Comparison of ENCODE assay signal across 8 cellular contexts in genomic region chr17:82098939-82099765, GRCh38. TPM values are rescaled to one million over a fixed set of nuclear protein-coding genes. Genes with fewer than 3 reads are reported as not detected.
DNase-seq lines count a peak whose midpoint lies in the region; ATAC-seq and TF ChIP-seq lines count a peak whose summit lies in the region.

No MANE protein-coding gene starts in this region.

- peak overlapping the region; percentile 78 for H3K4me3 Mint-ChIP-seq in activated CD4-positive, alpha-beta memory T cell treated with anti-CD3 and anti-CD28 coated beads, Interleukin-2, amount 10 ng/mL, durations not matched to agents 7 days and 5 days

- no peaks in the 10 kb centered on the region for H3K27me3 ChIP-seq in cardiac muscle cell
- no peaks in the 10 kb centered on the region for H3K27me3 ChIP-seq in sigmoid colon

- H3K4me3 ChIP-seq in cardiac muscle cell (peak overlapping the region; percentile 46), sigmoid colon (peak overlapping the region; percentile 47 to 94 (median 63))

- intact Hi-C loops in sigmoid colon (cut with DNase I) = loop anchor here (2.0 to 5.0 kb wide), 3 partner anchors 34 to 227 kb away; partner anchors contain the start of genes ARHGDIA, DCXR and DUS1L

- peak; percentile 4 for ATAC-seq in GM19328 (IDR thresholded peaks at IDR 0.05; ENCODE audit: unreplicated experiment)
- peak; percentile 6 for ATAC-seq in HG03378 (IDR thresholded peaks at IDR 0.05; ENCODE audit: unreplicated experiment)

- WGBS in sigmoid colon, 2 donors = 11 to 15% methylated on average over 81 of the region's 81 CpGs

- H3K9me3 ChIP-seq in cardiac muscle cell (ENCODE audit: low read depth) (no peaks in the 10 kb centered on the region), sigmoid colon (no peaks in the 10 kb centered on the region)

- H3K27me3 Mint-ChIP-seq in activated CD4-positive, alpha-beta memory T cell treated with anti-CD3 and anti-CD28 coated beads, Interleukin-2, amount 10 ng/mL, durations not matched to agents 7 days and 5 days = no peaks in the 10 kb centered on the region

- H3K27ac ChIP-seq in C4-2B = peak overlapping the region; percentile 100
- H3K27ac ChIP-seq in cardiac muscle cell = peak overlapping the region; percentile 98
- H3K27ac ChIP-seq in sigmoid colon = peak overlapping the region; percentile 88 to 98 (median 94)

- H3K9me3 Mint-ChIP-seq in activated CD4-positive, alpha-beta memory T cell treated with anti-CD3 and anti-CD28 coated beads, Interleukin-2, amount 10 ng/mL, durations not matched to agents 7 days and 5 days = no peaks in the 10 kb centered on the region

- CTCF ChIA-PET in activated CD4-positive, alpha-beta memory T cell treated with anti-CD3 and anti-CD28 coated beads, Interleukin-2, amount 10 ng/mL, durations not matched to agents 7 days and 5 days (lab: Charles Lee) = interaction anchor here (0.6 to 1.6 kb wide), 8 partner anchors 8 to 87 kb away, joined by 3 to 8 read pairs (median 4); partner anchors contain the start of genes CENPX, DCXR and LRRC45

- peaks cover 9% of the 10 kb centered on the region for H3K36me3 ChIP-seq in cardiac muscle cell
- peaks cover 10 to 20% (median 13%) of the 10 kb centered on the region in 4 donors for H3K36me3 ChIP-seq in sigmoid colon

- no peak for TF ChIP-seq POLR2A in sigmoid colon (IDR thresholded peaks at IDR 0.05)

- H3K4me1 ChIP-seq in cardiac muscle cell (ENCODE audit: low read depth) (peaks cover 20% of the 10 kb centered on the region), sigmoid colon (peaks cover 0 to 58% (median 47%) of the 10 kb centered on the region in 4 donors)

- POLR2A ChIA-PET in activated CD4-positive, alpha-beta memory T cell treated with anti-CD3 and anti-CD28 coated beads, Interleukin-2, amount 10 ng/mL, durations not matched to agents 7 days and 5 days (lab: Charles Lee) = interaction anchor here (0.8 to 3.2 kb wide), 17 partner anchors 10 to 199 kb away, joined by 3 to 15 read pairs (median 4); partner anchors contain the start of genes CENPX, DCXR, LRRC45 and SLC16A3

- TF ChIP-seq CTCF in C4-2B (conservative IDR thresholded peaks at IDR 0.05) (no peak), cardiac muscle cell (IDR thresholded peaks at IDR 0.05; ENCODE audit: low read depth, low read length) (no peak), sigmoid colon (IDR thresholded peaks at IDR 0.05) (no peak)

- peaks cover 24% of the 10 kb centered on the region for H3K4me1 Mint-ChIP-seq in activated CD4-positive, alpha-beta memory T cell treated with anti-CD3 and anti-CD28 coated beads, Interleukin-2, amount 10 ng/mL, durations not matched to agents 7 days and 5 days

- DNase-seq in activated CD4-positive, alpha-beta memory T cell treated with anti-CD3 and anti-CD28 coated beads, Interleukin-2, amount 10 ng/mL, durations not matched to agents 7 days and 5 days = no peak
- DNase-seq in cardiac muscle cell (ENCODE audit: low read depth in 1 of 2, low spot score in 1 of 2) = no peak
- DNase-seq in sigmoid colon = no peak
- no peak for DNase-seq in activated gamma-delta T cell (lab: John Stamatoyannopoulos, UW)
- DNase-seq in middle frontal gyrus (ENCODE audit: extremely low spot score, low spot score) = no peak

- H3K36me3 Mint-ChIP-seq in activated CD4-positive, alpha-beta memory T cell treated with anti-CD3 and anti-CD28 coated beads, Interleukin-2, amount 10 ng/mL, durations not matched to agents 7 days and 5 days (ENCODE audit: low read depth) = peaks cover 5% of the 10 kb centered on the region

- TF ChIP-seq EP300 in sigmoid colon (IDR thresholded peaks at IDR 0.05) = no peak

- peak overlapping the region; percentile 81 for H3K27ac Mint-ChIP-seq in activated CD4-positive, alpha-beta memory T cell treated with anti-CD3 and anti-CD28 coated beads, Interleukin-2, amount 10 ng/mL, durations not matched to agents 7 days and 5 days

RNA-seq across cellular contexts. Expression of gene FASN, which starts 1.1 kb away (rescaled TPM):
- total RNA-seq in activated CD4-positive, alpha-beta memory T cell treated with anti-CD3 and anti-CD28 coated beads, Interleukin-2, amount 10 ng/mL, durations not matched to agents 7 days and 5 days = 100 to 1,000 TPM; 181 to 191 TPM
- 276 and 279 TPM in 2 replicates for total RNA-seq in cardiac muscle cell
- 61.8 and 85.9 TPM in 2 replicates for polyA plus RNA-seq in cardiac muscle cell
- total RNA-seq in sigmoid colon = 10 to 100 TPM; 12.7 to 44.2 (median 19.0) TPM
- polyA plus RNA-seq in sigmoid colon = 100 to 1,000 TPM in 1 of 3 donors, 10 to 100 TPM in 2; 14.4 to 152 (median 15.3) TPM

RNA-seq across cellular contexts. Expression of gene DUS1L, which starts 33.5 kb away (rescaled TPM):
- 10 to 100 TPM; 98.8 to 99.3 TPM for total RNA-seq in activated CD4-positive, alpha-beta memory T cell treated with anti-CD3 and anti-CD28 coated beads, Interleukin-2, amount 10 ng/mL, durations not matched to agents 7 days and 5 days
- 109 and 184 TPM in 2 replicates for total RNA-seq in cardiac muscle cell
- polyA plus RNA-seq in cardiac muscle cell = 183 and 196 TPM in 2 replicates
- 10 to 100 TPM; 31.3 to 71.0 (median 54.2) TPM for total RNA-seq in sigmoid colon
- 100 to 1,000 TPM in 1 of 3 donors, 10 to 100 TPM in 2; 68.5 to 119 (median 84.2) TPM for polyA plus RNA-seq in sigmoid colon

RNA-seq across cellular contexts. Expression of gene GPS1, which starts 47.5 kb away (rescaled TPM):
- total RNA-seq in activated CD4-positive, alpha-beta memory T cell treated with anti-CD3 and anti-CD28 coated beads, Interleukin-2, amount 10 ng/mL, durations not matched to agents 7 days and 5 days = 10 to 100 TPM; 69.0 to 75.6 TPM
- total RNA-seq in cardiac muscle cell (231 and 235 TPM in 2 replicates), sigmoid colon (10 to 100 TPM; 64.6 to 75.4 (median 69.8) TPM)
- polyA plus RNA-seq in cardiac muscle cell (223 and 257 TPM in 2 replicates), sigmoid colon (10 to 100 TPM; 67.3 to 83.6 (median 69.1) TPM)

RNA-seq across cellular contexts. Expression of gene RFNG, which starts 47.5 kb away (rescaled TPM):
- total RNA-seq in activated CD4-positive, alpha-beta memory T cell treated with anti-CD3 and anti-CD28 coated beads, Interleukin-2, amount 10 ng/mL, durations not matched to agents 7 days and 5 days = 10 to 100 TPM; 26.3 to 28.4 TPM
- total RNA-seq in cardiac muscle cell (94.6 and 104 TPM in 2 replicates), sigmoid colon (10 to 100 TPM; 31.7 to 37.4 (median 33.7) TPM)
- polyA plus RNA-seq in cardiac muscle cell (91.0 and 98.3 TPM in 2 replicates), sigmoid colon (10 to 100 TPM; 13.6 to 38.6 (median 23.4) TPM)
